Comparison of ENCODE assay signal across 9 cellular contexts in genomic region chr17:46977348-46977747, GRCh38. TPM values are rescaled to one million over a fixed set of nuclear protein-coding genes. Genes with fewer than 3 reads are reported as not detected.
A peak's percentile ranks its signal among the peaks of the same experiment; 100 is the strongest.
DNase-seq lines count a peak whose midpoint lies in the region; ATAC-seq and TF ChIP-seq lines count a peak whose summit lies in the region.
"Had no signal": no experiment of that assay in that cellular context is flagged by ENCODE, and none has a peak within 500 bp of the region (broad histone marks: within the 10 kb centered on the region; RNA-seq: fewer than 3 reads in every experiment).

No MANE protein-coding gene starts in this region.

- peak overlapping the region in 1 of 8 donors; percentile 47 for H3K27ac Mint-ChIP-seq in CD8-positive, alpha-beta memory T cell
- no peak overlapping the region for H3K27ac Mint-ChIP-seq in activated CD8-positive, alpha-beta T cell treated with anti-CD3 and anti-CD28 coated beads for 36 hours

- no peak overlapping the region for H3K27ac ChIP-seq in CD8-positive, alpha-beta memory T cell (ENCODE audit: low read depth, low read length)

- peaks cover 29 to 48% of the 10 kb centered on the region in 2 donors for H3K27me3 Mint-ChIP-seq in CD8-positive, alpha-beta memory T cell
- H3K27me3 Mint-ChIP-seq in activated CD8-positive, alpha-beta T cell treated with anti-CD3 and anti-CD28 coated beads for 36 hours = peaks cover 38% of the 10 kb centered on the region

- no peak for ATAC-seq in activated CD8-positive, alpha-beta T cell treated with anti-CD3 and anti-CD28 coated beads for 36 hours
- ATAC-seq in left lobe of liver (peak; percentile 13), HG02981 (IDR thresholded peaks at IDR 0.05; ENCODE audit: unreplicated experiment) (no peak), GM19351 (IDR thresholded peaks at IDR 0.05; ENCODE audit: unreplicated experiment) (no peak), HG03097 (IDR thresholded peaks at IDR 0.05; ENCODE audit: low FRiP score, unreplicated experiment) (no peak)

- intact Hi-C loops in activated CD8-positive, alpha-beta T cell treated with anti-CD3 and anti-CD28 coated beads for 36 hours (cut with micrococcal nuclease) = no loop called here

- no peak overlapping the region for H3K4me3 ChIP-seq in CD8-positive, alpha-beta memory T cell (ENCODE audit: low read length)

- no peak for TF ChIP-seq CTCF in activated CD8-positive, alpha-beta T cell treated with anti-CD3 and anti-CD28 coated beads for 36 hours (IDR thresholded peaks at IDR 0.05)

- no peaks in the 10 kb centered on the region for H3K9me3 ChIP-seq in CD8-positive, alpha-beta memory T cell (ENCODE audit: low read length)

- CTCF ChIA-PET in CD8-positive, alpha-beta memory T cell (lab: Charles Lee) = no interaction called here
- CTCF ChIA-PET in activated CD8-positive, alpha-beta T cell treated with anti-CD3 and anti-CD28 coated beads for 36 hours (lab: Charles Lee) = no interaction called here

- peaks cover 3 to 8% (median 4%) of the 10 kb centered on the region in 3 donors for H3K36me3 Mint-ChIP-seq in CD8-positive, alpha-beta memory T cell
- H3K36me3 Mint-ChIP-seq in activated CD8-positive, alpha-beta T cell treated with anti-CD3 and anti-CD28 coated beads for 36 hours (ENCODE audit: low read depth) = peaks cover 2% of the 10 kb centered on the region

- peaks cover 0 to 4% (median 0%) of the 10 kb centered on the region in 5 donors for H3K9me3 Mint-ChIP-seq in CD8-positive, alpha-beta memory T cell
- no peaks in the 10 kb centered on the region for H3K9me3 Mint-ChIP-seq in activated CD8-positive, alpha-beta T cell treated with anti-CD3 and anti-CD28 coated beads for 36 hours
- H3K9me3 Mint-ChIP-seq: central memory CD8-positive, alpha-beta T cell had no signal

- H3K4me1 Mint-ChIP-seq in CD8-positive, alpha-beta memory T cell = peaks cover 10 to 21% (median 16%) of the 10 kb centered on the region in 3 donors
- peaks cover 13% of the 10 kb centered on the region for H3K4me1 Mint-ChIP-seq in activated CD8-positive, alpha-beta T cell treated with anti-CD3 and anti-CD28 coated beads for 36 hours (ENCODE audit: low read depth)

- peaks cover 9% of the 10 kb centered on the region for H3K27me3 ChIP-seq in CD8-positive, alpha-beta memory T cell (ENCODE audit: insufficient read depth, low read length, poor library complexity, severe bottlenecking)

- H3K4me1 ChIP-seq in CD8-positive, alpha-beta memory T cell (ENCODE audit: insufficient read depth, low read length) = no peaks in the 10 kb centered on the region

- peak overlapping the region in 4 of 7 donors; percentile 13 to 80 (median 46) for H3K4me3 Mint-ChIP-seq in CD8-positive, alpha-beta memory T cell
- H3K4me3 Mint-ChIP-seq in activated CD8-positive, alpha-beta T cell treated with anti-CD3 and anti-CD28 coated beads for 36 hours = no peak overlapping the region

- DNase-seq in CD8-positive, alpha-beta memory T cell = no peak
- peak; percentile 79 for DNase-seq in HuH-7 (ENCODE audit: low spot score)
- peak; percentile 21 for DNase-seq in activated CD8-positive, alpha-beta T cell treated with anti-CD3 and anti-CD28 coated beads for 36 hours
- no peak for DNase-seq in left lobe of liver (ENCODE audit: low spot score)
- DNase-seq in SKM-1 (lab: John Stamatoyannopoulos, UW; ENCODE audit: unreplicated experiment) = no peak

- POLR2A ChIA-PET in CD8-positive, alpha-beta memory T cell (lab: Charles Lee) = interaction anchor here (0.5 kb wide), 1 partner anchor 24 kb away, joined by 11 read pairs; no protein-coding TSS in a partner anchor
- POLR2A ChIA-PET in activated CD8-positive, alpha-beta T cell treated with anti-CD3 and anti-CD28 coated beads for 36 hours (lab: Charles Lee) = no interaction called here

- H3K36me3 ChIP-seq in CD8-positive, alpha-beta memory T cell (ENCODE audit: insufficient read depth, low read length) = no peaks in the 10 kb centered on the region

RNA-seq across cellular contexts. Expression of gene RPRML, which starts 1.7 kb away (rescaled TPM):
- total RNA-seq in CD8-positive, alpha-beta memory T cell = not detected
- not detected for polyA plus RNA-seq in CD8-positive, alpha-beta memory T cell
- not detected for total RNA-seq in activated CD8-positive, alpha-beta T cell treated with anti-CD3 and anti-CD28 coated beads for 36 hours
- not detected for total RNA-seq in left lobe of liver

RNA-seq across cellular contexts. Expression of gene GOSR2, which starts 54.4 kb away (rescaled TPM):
- total RNA-seq in CD8-positive, alpha-beta memory T cell = 10 to 100 TPM; 61.1 to 62.4 TPM
- polyA plus RNA-seq in CD8-positive, alpha-beta memory T cell = 50.6 TPM
- 10 to 100 TPM; 44.8 to 50.0 TPM for total RNA-seq in activated CD8-positive, alpha-beta T cell treated with anti-CD3 and anti-CD28 coated beads for 36 hours
- total RNA-seq in left lobe of liver = 28.1 TPM

Comparison
In these comparisons a context has a peak if more than half of its experiments do, and no peak if none do; other contexts are left out.
1. DNase-seq: peak in HuH-7 (single experiment) and activated CD8-positive, alpha-beta T cell treated with anti-CD3 and anti-CD28 coated beads for 36 hours (single experiment); none in CD8-positive, alpha-beta memory T cell (0 of 5), left lobe of liver (single experiment) and SKM-1 (single experiment).